ENCODE assay signal across 7 cellular contexts in genomic region chr11:64316620-64317324, GRCh38. TPM values are rescaled to one million over a fixed set of nuclear protein-coding genes. Genes with fewer than 3 reads are reported as not detected.
DNase-seq lines count a peak whose midpoint lies in the region; ATAC-seq and TF ChIP-seq lines count a peak whose summit lies in the region.
"Not testable (repeated sequence)": the region's sequence is repeated elsewhere in the genome, so short reads cannot be mapped to it uniquely, and the experiment has no call there.

No MANE protein-coding gene starts in this region.

- peaks cover 16% of the 10 kb centered on the region for H3K79me1 ChIP-seq in trophoblast cell (ENCODE audit: low read length)

- peak overlapping the region; percentile 94 for H3K14ac ChIP-seq in trophoblast cell (ENCODE audit: low read length)

- H3K27ac ChIP-seq in iPS-20b (ENCODE audit: low read length) (peak overlapping the region; percentile 79), trophoblast cell (ENCODE audit: low read depth, low read length) (peak overlapping the region; percentile 90)

- H3K27me3 ChIP-seq in iPS-20b (ENCODE audit: insufficient read depth, low read length); trophoblast cell (ENCODE audit: insufficient read depth, low read length): not testable (repeated sequence)

- peak overlapping the region; percentile 95 for H4K91ac ChIP-seq in trophoblast cell (ENCODE audit: low read depth, low read length)

- H3K79me2 ChIP-seq in trophoblast cell (ENCODE audit: control insufficient read depth, insufficient read depth, low read length, poor library complexity): not testable (repeated sequence)

- not testable (repeated sequence) for H3K4me1 ChIP-seq in iPS-20b (ENCODE audit: insufficient read depth, low read length); trophoblast cell (ENCODE audit: control insufficient read depth in 1 of 2, insufficient read depth in 2 of 2, low read length in 2 of 2)

- peaks cover 51% of the 10 kb centered on the region for H3K36me3 ChIP-seq in iPS-20b (ENCODE audit: insufficient read depth, low read depth, low read length)
- peaks cover 49 to 53% of the 10 kb centered on the region in 2 experiments for H3K36me3 ChIP-seq in trophoblast cell (ENCODE audit: control insufficient read depth in 1 of 2, insufficient read depth in 2 of 2, low read length in 2 of 2)

- H3K4me2 ChIP-seq in trophoblast cell (ENCODE audit: low read length): peak overlapping the region; percentile 93

- H3K23ac ChIP-seq in trophoblast cell (ENCODE audit: low read length): not testable (repeated sequence)

- H2BK5ac ChIP-seq in trophoblast cell (ENCODE audit: low read depth, low read length, poor library complexity): peak overlapping the region; percentile 64

- DNase-seq in NCI-H526 treated with DMSO at 0.1 percent for 48 hours (lab: John Stamatoyannopoulos, UW): peak; percentile 37
- DNase-seq in activated CD4-positive, alpha-beta T cell treated with anti-CD3 and anti-CD28 coated beads for 48 hours: peak; percentile 50
- peak; percentile 26 for DNase-seq in choroid plexus epithelial cell (ENCODE audit: low read depth)
- peak; percentile 74 to 80 for DNase-seq in trophoblast cell

- H2BK120ac ChIP-seq in trophoblast cell (ENCODE audit: insufficient read depth, low read length, poor library complexity): peak overlapping the region; percentile 84

- H3K4ac ChIP-seq in trophoblast cell (ENCODE audit: low read depth, low read length): peak overlapping the region; percentile 90

- peak overlapping the region; percentile 91 for H2AK5ac ChIP-seq in trophoblast cell (ENCODE audit: low read length)

- no CpG with 5 or more reads among the region's 32 CpGs for WGBS in trophoblast cell (ENCODE audit: extremely low coverage, insufficient coverage, insufficient read length)

- H3K4me3 ChIP-seq in choroid plexus epithelial cell (ENCODE audit: low read depth, low read length) (peak overlapping the region; percentile 99), iPS-20b (ENCODE audit: low read length) (peak overlapping the region; percentile 94), trophoblast cell (ENCODE audit: low read depth, low read length) (peak overlapping the region; percentile 86)

- not testable (repeated sequence) for H2BK12ac ChIP-seq in trophoblast cell (ENCODE audit: low read length)

- H4K8ac ChIP-seq in trophoblast cell (ENCODE audit: low read depth, low read length): peak overlapping the region; percentile 95

- peak overlapping the region; percentile 96 for H3K9ac ChIP-seq in iPS-20b (ENCODE audit: low read depth, low read length)
- peak overlapping the region; percentile 85 for H3K9ac ChIP-seq in trophoblast cell (ENCODE audit: low read length)

- H3K9me3 ChIP-seq in iPS-20b (ENCODE audit: insufficient read depth, low read depth, low read length); trophoblast cell (ENCODE audit: insufficient read depth, low read depth, low read length): not testable (repeated sequence)

- H2AFZ ChIP-seq in trophoblast cell (ENCODE audit: insufficient read depth, low read length, poor library complexity): peak overlapping the region; percentile 61

- H4K12ac ChIP-seq in trophoblast cell (ENCODE audit: low read depth, low read length): peak overlapping the region; percentile 89

- peak overlapping the region; percentile 94 for H3K18ac ChIP-seq in trophoblast cell (ENCODE audit: low read length)

- peak; percentile 13 for ATAC-seq in GM18502 (IDR thresholded peaks at IDR 0.05; ENCODE audit: poor library complexity, unreplicated experiment)
- ATAC-seq in HG03432 (IDR thresholded peaks at IDR 0.05; ENCODE audit: unreplicated experiment): peak; percentile 5

- TF ChIP-seq CTCF in choroid plexus epithelial cell (conservative IDR thresholded peaks at IDR 0.05; ENCODE audit: low read depth, low read length): peak; percentile 20

RNA-seq across cellular contexts. Expression of gene TRMT112, which starts 0.6 kb away (rescaled TPM):
- 311 and 320 TPM in 2 replicates for polyA plus RNA-seq in trophoblast cell (2013)

RNA-seq across cellular contexts. Expression of gene PRDX5, which starts 1.1 kb away (rescaled TPM):
- polyA plus RNA-seq in trophoblast cell (2013): 161 and 166 TPM in 2 replicates

RNA-seq across cellular contexts. Expression of gene ESRRA, which starts 11.4 kb away (rescaled TPM):
- polyA plus RNA-seq in trophoblast cell (2013): 20.9 and 21.0 TPM in 2 replicates

RNA-seq across cellular contexts. Expression of gene CATSPERZ, which starts 16.6 kb away (rescaled TPM):
- 1.0 and 1.2 TPM in 2 replicates for polyA plus RNA-seq in trophoblast cell (2013)

RNA-seq across cellular contexts. Expression of gene CCDC88B, which starts 23.2 kb away (rescaled TPM):
- 1.8 and 2.0 TPM in 2 replicates for polyA plus RNA-seq in trophoblast cell (2013)

Comparison
In these comparisons a context has a peak if more than half of its experiments do, and no peak if none do; other contexts are left out.
1. Peak in every context shown above with its lines: DNase-seq, ATAC-seq, H3K4me3 ChIP-seq and H3K27ac ChIP-seq.
2. DNase-seq: peak in every context shown above with its lines; median percentile 77 in trophoblast cell; 50 in activated CD4-positive, alpha-beta T cell treated with anti-CD3 and anti-CD28 coated beads for 48 hours; 37 in NCI-H526 treated with DMSO at 0.1 percent for 48 hours; 26 in choroid plexus epithelial cell.